13 cellular contexts compared by ENCODE assay signal in the genomic region with DNA sequence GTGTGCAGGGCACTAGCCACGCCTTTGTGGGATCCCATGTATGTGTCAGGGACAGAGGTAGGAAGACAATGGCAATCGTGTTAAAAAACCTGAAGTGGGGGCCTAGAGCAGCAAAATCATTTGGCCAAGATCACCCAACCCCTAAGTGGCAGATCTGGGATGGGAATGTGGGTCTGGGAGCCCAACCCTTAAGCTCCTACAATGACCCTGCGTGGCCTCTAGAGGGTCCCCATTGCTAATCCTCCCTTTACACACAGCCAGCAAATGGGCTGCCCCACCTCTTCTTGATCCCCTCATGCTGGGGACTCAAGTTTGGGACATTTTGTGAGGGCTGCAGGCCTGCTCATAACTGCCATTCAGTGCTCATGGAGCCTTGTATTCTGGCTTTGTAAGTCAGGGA.
DNase-seq lines count a peak whose midpoint lies in the region; ATAC-seq, FAIRE-seq and TF ChIP-seq lines count a peak whose summit lies in the region.
"Had no signal": no experiment of that assay in that cellular context is flagged by ENCODE, and none has a peak within 500 bp of the region (broad histone marks: within the 10 kb centered on the region; RNA-seq: fewer than 3 reads in every experiment).

No MANE protein-coding gene starts in this region.

- H3K9me3 ChIP-seq in HepG2 (ENCODE audit: low read length) (no peaks in the 10 kb centered on the region), right lobe of liver (no peaks in the 10 kb centered on the region), lower lobe of right lung (no peaks in the 10 kb centered on the region), vagina (no peaks in the 10 kb centered on the region)

- TF ChIP-seq CTCF in HepG2 (CRISPR knock-in tag; IDR thresholded peaks at IDR 0.05) = 0 out of 2 replicates have a peak, but pooled peaks have one; percentile 10
- no peak for TF ChIP-seq CTCF in right lobe of liver (IDR thresholded peaks at IDR 0.05)
- no peak for TF ChIP-seq CTCF in brain (conservative IDR thresholded peaks at IDR 0.05)
- no peak for TF ChIP-seq CTCF in lower lobe of right lung (IDR thresholded peaks at IDR 0.05)
- no peak for TF ChIP-seq CTCF in vagina (IDR thresholded peaks at IDR 0.05)

- ATAC-seq in HepG2 = peak; percentile 47
- ATAC-seq in right lobe of liver = no peak
- peak; percentile 13 to 15 for ATAC-seq in lower lobe of right lung
- no peak for ATAC-seq in GM21737 (IDR thresholded peaks at IDR 0.05; ENCODE audit: unreplicated experiment)
- ATAC-seq in HG02763 (IDR thresholded peaks at IDR 0.05; ENCODE audit: unreplicated experiment) = no peak

- POLR2A ChIA-PET in HepG2 (lab: Yijun Ruan, JAX) = no interaction called here

- no peak for TF ChIP-seq EP300 in HepG2 (IDR thresholded peaks at IDR 0.05; ENCODE audit: low read depth in 2 of 2, low read length in 2 of 2)
- TF ChIP-seq EP300 in HepG2 (CRISPR knock-in tag; IDR thresholded peaks at IDR 0.05; ENCODE audit: borderline replicate concordance) = no peak

- peaks cover 0 to 17% (median 4%) of the 10 kb centered on the region in 5 experiments for H3K9me3 Mint-ChIP-seq in brain

- TF ChIP-seq RAD21 in HepG2 (CRISPR knock-in tag; IDR thresholded peaks at IDR 0.05) = no peak

- H3K36me3 Mint-ChIP-seq in brain = peaks cover 53% of the 10 kb centered on the region

- no peak overlapping the region for H3K9ac ChIP-seq in HepG2 (ENCODE audit: insufficient read depth, low read depth, low read length)

- H3K27ac ChIP-seq in HepG2 (ENCODE audit: extremely low read length, insufficient read depth, low read length) = no peak overlapping the region
- no peak overlapping the region for H3K27ac ChIP-seq in right lobe of liver
- peak overlapping the region; percentile 1 for H3K27ac ChIP-seq in lower lobe of right lung
- H3K27ac ChIP-seq in vagina = peak overlapping the region; percentile 64

- H3K36me3 ChIP-seq in HepG2 (replicated peaks in 1 of 2; ENCODE audit: control insufficient read depth in 1 of 2, insufficient read depth in 2 of 2, low read length in 2 of 2) = peaks cover 18 to 60% of the 10 kb centered on the region in 2 experiments; a peak in 4 of 5 replicates
- H3K36me3 ChIP-seq in right lobe of liver = peaks cover 0 to 5% (median 0%) of the 10 kb centered on the region in 4 donors
- H3K36me3 ChIP-seq in lower lobe of right lung = peaks cover 27% of the 10 kb centered on the region
- H3K36me3 ChIP-seq in vagina = peaks cover 0 to 6% of the 10 kb centered on the region in 2 donors

- H3K4me2 ChIP-seq in HepG2 (ENCODE audit: low read depth, low read length) = no peak overlapping the region

- no peak overlapping the region for H2AFZ ChIP-seq in HepG2 (ENCODE audit: low read length)

- H3K27ac Mint-ChIP-seq in brain = peak overlapping the region in 4 of 5 experiments; percentile 67 to 99 (median 91)

- FAIRE-seq in HepG2 (lab: Jason Lieb, UNC) = no peak
- FAIRE-seq: GM19239 had no signal

- H3K4me1 Mint-ChIP-seq in brain = peaks cover 40% of the 10 kb centered on the region

- in situ Hi-C loops in HepG2 (cut with HindIII; ENCODE audit: extremely low pct_ligation_motif_present, low pct_unique_long_range_greater_than_20kb) = no loop called here

- peak overlapping the region in 2 of 5 experiments; percentile 51 to 69 for H3K4me3 Mint-ChIP-seq in brain

- no peak for TF ChIP-seq POLR2A in HepG2 (IDR thresholded peaks at IDR 0.05; ENCODE audit: insufficient read depth in 1 of 2, low read depth in 2 of 2, low read length in 2 of 2)
- TF ChIP-seq POLR2A in right lobe of liver (IDR thresholded peaks at IDR 0.05) = no peak
- no peak for TF ChIP-seq POLR2A in vagina (IDR thresholded peaks at IDR 0.05)

- H3K4me3 ChIP-seq in HepG2 (replicated peaks in 1 of 3; ENCODE audit: insufficient read depth in 1 of 3, low read depth in 2 of 3, low read length in 3 of 3) = no peak overlapping the region
- H3K4me3 ChIP-seq in right lobe of liver = no peak overlapping the region
- no peak overlapping the region for H3K4me3 ChIP-seq in lower lobe of right lung
- H3K4me3 ChIP-seq in vagina = no peak overlapping the region

- CTCF ChIA-PET in HepG2 (lab: Yijun Ruan, JAX; ENCODE audit: low intra/inter-chr PET ratio, low total read pairs) = no interaction called here

- 95% methylated on average over 2 of the region's 3 CpGs for WGBS in HepG2 (ENCODE audit: low lambda C conversion rate)
- no CpG with 5 or more reads among the region's 3 CpGs for WGBS in right lobe of liver (ENCODE audit: insufficient coverage, low coverage, low lambda C conversion rate, missing lambda C conversion rate)

- DNase-seq in HepG2 (ENCODE audit: low spot score) = no peak
- DNase-seq in right lobe of liver = no peak
- DNase-seq in lower lobe of right lung = no peak
- DNase-seq in vagina (ENCODE audit: extremely low spot score in 2 of 2) = no peak
- no peak for DNase-seq in SKM-1 treated with dmso at 0.1 percent for 144 hours (lab: John Stamatoyannopoulos, UW; ENCODE audit: unreplicated experiment)
- DNase-seq: cortex of kidney; NCI-H2107; stimulated activated CD4-positive, alpha-beta T cell treated with anti-CD3 and anti-CD28 coated beads, Interleukin-1b, Interleukin-23, amount 100 ng/mL, for 48 hours; stimulated activated CD8-positive, alpha-beta memory T cell treated with anti-CD3 and anti-CD28 coated beads, Interleukin-4, amount 100 ng/mL, for 48 hours had no signal

- no peaks in the 10 kb centered on the region for H4K20me1 ChIP-seq in HepG2 (ENCODE audit: insufficient read depth, low read length)

- H3K4me1 ChIP-seq in HepG2 (ENCODE audit: insufficient read depth, low read length) (no peaks in the 10 kb centered on the region), right lobe of liver (no peaks in the 10 kb centered on the region), lower lobe of right lung (peaks cover 9% of the 10 kb centered on the region), vagina (peaks cover 25% of the 10 kb centered on the region)

- no peaks in the 10 kb centered on the region for H3K27me3 ChIP-seq in HepG2 (ENCODE audit: control insufficient read depth in 1 of 2, insufficient read depth in 2 of 2, low read length in 2 of 2)
- no peaks in the 10 kb centered on the region for H3K27me3 ChIP-seq in right lobe of liver
- no peaks in the 10 kb centered on the region for H3K27me3 ChIP-seq in lower lobe of right lung (ENCODE audit: low read depth)
- H3K27me3 ChIP-seq in vagina = no peaks in the 10 kb centered on the region

- H3K27me3 Mint-ChIP-seq in brain = no peaks in the 10 kb centered on the region

- no TSS peak for BruUV-seq in HepG2 (replicated peaks; lab: Mats Ljungman, UMichigan)

- intact Hi-C loops in HepG2 (cut with micrococcal nuclease; ENCODE audit: unreplicated experiment) = no loop called here
- intact Hi-C loops in right lobe of liver (cut with DNase I) = no loop called here
- intact Hi-C loops in lower lobe of right lung (cut with DNase I) = no loop called here
- intact Hi-C loops in vagina (cut with DNase I) = no loop called here

- no peaks in the 10 kb centered on the region for H3K79me2 ChIP-seq in HepG2 (ENCODE audit: insufficient read depth, low read length)

TF ChIP-seq in HepG2, 621 proteins besides CTCF, POLR2A, EP300 and RAD21:
- TF ChIP-seq GLI4 (CRISPR knock-in tag; IDR thresholded peaks at IDR 0.05; ENCODE audit: borderline replicate concordance) (no peak), ZNF441 (CRISPR knock-in tag; IDR thresholded peaks at IDR 0.05; ENCODE audit: borderline replicate concordance) (no peak), GPN1 (CRISPR knock-in tag; IDR thresholded peaks at IDR 0.05; ENCODE audit: borderline replicate concordance) (no peak), ZNF879 (CRISPR knock-in tag; IDR thresholded peaks at IDR 0.05) (no peak), ZNF296 (CRISPR knock-in tag; conservative IDR thresholded peaks at IDR 0.05) (no peak), ZNF224 (CRISPR knock-in tag; IDR thresholded peaks at IDR 0.05) (no peak), MAFG (CRISPR knock-in tag; IDR thresholded peaks at IDR 0.05) (no peak)
- TF ChIP-seq, protein P1, sequence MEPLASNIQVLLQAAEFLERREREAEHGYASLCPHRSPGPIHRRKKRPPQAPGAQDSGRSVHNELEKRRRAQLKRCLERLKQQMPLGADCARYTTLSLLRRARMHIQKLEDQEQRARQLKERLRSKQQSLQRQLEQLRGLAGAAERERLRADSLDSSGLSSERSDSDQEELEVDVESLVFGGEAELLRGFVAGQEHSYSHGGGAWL (CRISPR knock-in tag; IDR thresholded peaks at IDR 0.05) = no peak
- TF ChIP-seq, protein P2, sequence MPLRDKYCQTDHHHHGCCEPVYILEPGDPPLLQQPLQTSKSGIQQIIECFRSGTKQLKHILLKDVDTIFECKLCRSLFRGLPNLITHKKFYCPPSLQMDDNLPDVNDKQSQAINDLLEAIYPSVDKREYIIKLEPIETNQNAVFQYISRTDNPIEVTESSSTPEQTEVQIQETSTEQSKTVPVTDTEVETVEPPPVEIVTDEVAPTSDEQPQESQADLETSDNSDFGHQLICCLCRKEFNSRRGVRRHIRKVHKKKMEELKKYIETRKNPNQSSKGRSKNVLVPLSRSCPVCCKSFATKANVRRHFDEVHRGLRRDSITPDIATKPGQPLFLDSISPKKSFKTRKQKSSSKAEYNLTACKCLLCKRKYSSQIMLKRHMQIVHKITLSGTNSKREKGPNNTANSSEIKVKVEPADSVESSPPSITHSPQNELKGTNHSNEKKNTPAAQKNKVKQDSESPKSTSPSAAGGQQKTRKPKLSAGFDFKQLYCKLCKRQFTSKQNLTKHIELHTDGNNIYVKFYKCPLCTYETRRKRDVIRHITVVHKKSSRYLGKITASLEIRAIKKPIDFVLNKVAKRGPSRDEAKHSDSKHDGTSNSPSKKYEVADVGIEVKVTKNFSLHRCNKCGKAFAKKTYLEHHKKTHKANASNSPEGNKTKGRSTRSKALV (CRISPR knock-in tag; IDR thresholded peaks at IDR 0.05) = no peak

Comparison
In these comparisons a context has a peak if more than half of its experiments do, and no peak if none do; other contexts are left out.
1. ATAC-seq: peak in HepG2 (single experiment) and lower lobe of right lung (2 of 2); none in right lobe of liver (0 of 4), GM21737 (single experiment) and HG02763 (single experiment).
2. H3K27ac ChIP-seq: peak in lower lobe of right lung (single experiment) and vagina (single experiment); none in HepG2 (single experiment) and right lobe of liver (0 of 3).